8 cellular contexts compared by ENCODE assay signal in the genomic region with DNA sequence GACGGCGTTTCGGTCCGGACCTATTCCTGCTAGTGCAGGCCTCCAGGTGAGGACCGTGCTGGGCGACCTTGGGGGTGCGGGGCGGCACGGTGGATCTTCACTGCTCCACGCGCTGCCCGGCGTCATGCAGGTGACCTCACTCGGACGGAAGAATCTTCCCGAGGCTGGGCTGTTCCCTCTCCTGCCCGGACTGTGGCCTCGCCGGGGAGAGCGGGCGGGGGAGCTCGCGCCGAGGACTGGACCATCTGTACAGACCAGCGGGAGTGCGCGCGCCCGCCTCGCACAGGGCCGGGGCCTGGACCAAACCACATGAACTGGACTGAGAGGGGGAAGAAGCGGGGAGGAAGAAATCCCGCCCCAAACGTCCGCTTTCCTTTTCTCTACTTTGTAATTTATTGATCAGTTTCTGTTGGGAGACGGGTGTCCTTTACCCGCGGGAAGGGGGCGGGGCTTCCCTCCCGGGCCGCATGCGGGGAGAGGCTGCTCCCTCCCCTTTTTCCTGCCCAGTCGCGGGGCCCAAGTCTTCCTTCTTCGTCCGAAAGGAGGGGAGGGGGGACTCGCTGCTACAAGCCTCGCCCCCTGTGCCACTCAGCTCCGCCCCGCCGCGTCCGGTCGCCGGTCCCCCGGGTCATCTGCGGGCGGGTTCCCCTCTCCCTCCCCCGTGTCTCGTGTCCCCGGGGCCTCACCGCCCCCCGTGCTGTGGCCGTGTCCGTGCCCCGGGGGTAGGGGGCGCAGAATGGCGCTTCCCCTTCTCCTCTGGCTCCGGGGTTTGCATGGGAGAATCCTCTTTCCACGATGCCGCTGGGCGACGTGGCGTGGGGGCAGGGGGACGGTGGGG. TPM values are rescaled to one million over a fixed set of nuclear protein-coding genes. Genes with fewer than 3 reads are reported as not detected.
DNase-seq lines count a peak whose midpoint lies in the region; ATAC-seq and TF ChIP-seq lines count a peak whose summit lies in the region.

No MANE protein-coding gene starts in this region.

- H3K27ac Mint-ChIP-seq in CD4-positive, alpha-beta memory T cell: peak overlapping the region in 2 of 7 donors; percentile 41 to 68

- no peak for TF ChIP-seq CTCF in epithelial cell of proximal tubule (conservative IDR thresholded peaks at IDR 0.05; ENCODE audit: low read depth, low read length)

- intact Hi-C loops in CD4-positive, alpha-beta memory T cell (cut with micrococcal nuclease): no loop called here

- H3K4me3 Mint-ChIP-seq in CD4-positive, alpha-beta memory T cell: peak overlapping the region; percentile 69 to 85 (median 76)

- peaks cover 0 to 4% (median 0%) of the 10 kb centered on the region in 8 donors for H3K9me3 Mint-ChIP-seq in CD4-positive, alpha-beta memory T cell

- peaks cover 14 to 63% (median 26%) of the 10 kb centered on the region in 4 donors for H3K4me1 Mint-ChIP-seq in CD4-positive, alpha-beta memory T cell

- no peaks in the 10 kb centered on the region for H3K36me3 Mint-ChIP-seq in CD4-positive, alpha-beta memory T cell

- no peaks in the 10 kb centered on the region for H3K9me3 ChIP-seq in CD4-positive, alpha-beta memory T cell (ENCODE audit: control insufficient read depth in 1 of 2, low read length in 2 of 2)

- no peaks in the 10 kb centered on the region for H3K36me3 ChIP-seq in CD4-positive, alpha-beta memory T cell (ENCODE audit: insufficient read depth, low read length)

- POLR2A ChIA-PET in CD4-positive, alpha-beta memory T cell (lab: Charles Lee; ENCODE audit: partially characterized antibody): interaction anchor here (1.4 to 3.3 kb wide), 3 partner anchors 17 to 53 kb away, joined by 4 to 9 read pairs (median 5); no protein-coding TSS in a partner anchor

- H3K27me3 ChIP-seq in CD4-positive, alpha-beta memory T cell (ENCODE audit: insufficient read depth, low read length): peaks cover 36% of the 10 kb centered on the region

- H3K27ac ChIP-seq in CD4-positive, alpha-beta memory T cell (ENCODE audit: low read depth, low read length): no peak overlapping the region
- peak overlapping the region; percentile 71 for H3K27ac ChIP-seq in substantia nigra (ENCODE audit: low read depth, low read length, poor library complexity, severe bottlenecking)

- DNase-seq in CD4-positive, alpha-beta memory T cell: peak in 1 of 5 donors; percentile 51
- DNase-seq in HS-27A (ENCODE audit: low read depth) (peak; percentile 61), NCI-H774 (lab: John Stamatoyannopoulos, UW) (peak; percentile 90), epithelial cell of proximal tubule (ENCODE audit: low read depth) (no peak), mesenteric fat pad (ENCODE audit: low spot score) (peak; percentile 94), substantia nigra (lab: John Stamatoyannopoulos, UW) (peak in 48 of 49 donors; percentile 18 to 95 (median 79))
- peak; percentile 41 for DNase-seq in activated CD8-positive, alpha-beta memory T cell treated with anti-CD3 and anti-CD28 coated beads, Interleukin-2, amount 50 U/mL, for 4 hours

- CTCF ChIA-PET in CD4-positive, alpha-beta memory T cell (lab: Charles Lee; ENCODE audit: partially characterized antibody): interaction anchor here (0.9 to 7.1 kb wide), 3 partner anchors 44 to 53 kb away, joined by 4 to 83 read pairs (median 4); no protein-coding TSS in a partner anchor

- H3K4me1 ChIP-seq in CD4-positive, alpha-beta memory T cell (ENCODE audit: insufficient read depth, low read length): peaks cover 46% of the 10 kb centered on the region

- H3K27me3 Mint-ChIP-seq in CD4-positive, alpha-beta memory T cell: peaks cover 44 to 60% of the 10 kb centered on the region in 2 donors

- peak overlapping the region in 1 of 2 donors; percentile 42 for H3K4me3 ChIP-seq in CD4-positive, alpha-beta memory T cell (ENCODE audit: low read length in 2 of 2)
- peak overlapping the region; percentile 78 for H3K4me3 ChIP-seq in epithelial cell of proximal tubule (ENCODE audit: low read depth, low read length)

- ATAC-seq in GM19452 (IDR thresholded peaks at IDR 0.05; ENCODE audit: unreplicated experiment): no peak

RNA-seq across cellular contexts. Expression of a gene that starts 4.9 kb away (rescaled TPM):
- total RNA-seq in CD4-positive, alpha-beta memory T cell: not detected
- not detected for polyA plus RNA-seq in CD4-positive, alpha-beta memory T cell
- total RNA-seq in epithelial cell of proximal tubule (not detected in 2 replicates), mesenteric fat pad (1.3 TPM)

RNA-seq across cellular contexts. Expression of a gene that starts 7.3 kb away (rescaled TPM):
- total RNA-seq in CD4-positive, alpha-beta memory T cell: under 1 TPM in 1 of 2 experiments, not detected in 1; 0.41 TPM
- polyA plus RNA-seq in CD4-positive, alpha-beta memory T cell: not detected
- total RNA-seq in epithelial cell of proximal tubule: 11.6 and 13.3 TPM in 2 replicates
- total RNA-seq in mesenteric fat pad: 17.0 TPM

RNA-seq across cellular contexts. Expression of a gene that starts 31.0 kb away (rescaled TPM):
- 1 to 10 TPM; 4.0 to 4.5 TPM for total RNA-seq in CD4-positive, alpha-beta memory T cell
- under 1 TPM; 0.27 to 0.68 TPM for polyA plus RNA-seq in CD4-positive, alpha-beta memory T cell
- total RNA-seq in epithelial cell of proximal tubule (1.7 and 3.3 TPM in 2 replicates), mesenteric fat pad (3.1 TPM)

RNA-seq across cellular contexts. Expression of a gene that starts 31.4 kb away (rescaled TPM):
- total RNA-seq in CD4-positive, alpha-beta memory T cell: 1 to 10 TPM; 1.7 to 1.9 TPM
- polyA plus RNA-seq in CD4-positive, alpha-beta memory T cell: 1 to 10 TPM; 1.9 to 3.7 TPM
- total RNA-seq in epithelial cell of proximal tubule (2.7 and 10.3 TPM in 2 replicates), mesenteric fat pad (not detected)

RNA-seq across cellular contexts. Expression of a gene that starts 36.2 kb away (rescaled TPM):
- 10 to 100 TPM; 17.7 to 18.6 TPM for total RNA-seq in CD4-positive, alpha-beta memory T cell
- polyA plus RNA-seq in CD4-positive, alpha-beta memory T cell: 1 to 10 TPM; 4.4 to 5.3 TPM
- total RNA-seq in epithelial cell of proximal tubule: 2.2 and 3.7 TPM in 2 replicates
- total RNA-seq in mesenteric fat pad: 4.2 TPM
